Comparison of ENCODE assay signal across 8 cellular contexts in genomic region chr15:64845183-64845611, GRCh38. TPM values are rescaled to one million over a fixed set of nuclear protein-coding genes. Genes with fewer than 3 reads are reported as not detected.
DNase-seq lines count a peak whose midpoint lies in the region; ATAC-seq and TF ChIP-seq lines count a peak whose summit lies in the region.

No MANE protein-coding gene starts in this region.

- H3K27ac ChIP-seq in VCaP: peak overlapping the region; percentile 16; the same call in 1 of the 2 replicates
- H3K27ac ChIP-seq in heart left ventricle: peak overlapping the region; percentile 44 to 98 (median 96)

- TF ChIP-seq CTCF in GM12875 (IDR thresholded peaks at IDR 0.05; ENCODE audit: borderline replicate concordance, insufficient read depth, low read depth, low read length): no peak
- TF ChIP-seq CTCF in VCaP (conservative IDR thresholded peaks at IDR 0.05): no peak
- TF ChIP-seq CTCF in heart left ventricle (IDR thresholded peaks at IDR 0.05): no peak

- intact Hi-C loops in heart left ventricle (cut with DNase I): loop anchor here in 1 of 10 donors (5.0 kb wide), 1 partner anchor 47 kb away; no protein-coding TSS in a partner anchor

- ATAC-seq in heart left ventricle: peak in 3 of 4 donors; percentile 4 to 39 (median 10)

- H3K9me3 ChIP-seq in heart left ventricle: no peaks in the 10 kb centered on the region

- H3K4me3 ChIP-seq in GM12875 (ENCODE audit: low read depth, low read length) (peak overlapping the region; percentile 91), heart left ventricle (peak overlapping the region in 9 of 12 donors; percentile 86 to 100 (median 98)), skeletal muscle cell (ENCODE audit: low read depth, low read length) (peak overlapping the region; percentile 20)

- TF ChIP-seq POLR2A in heart left ventricle (IDR thresholded peaks at IDR 0.05): no peak

- peaks cover 0 to 56% (median 18%) of the 10 kb centered on the region in 9 donors for H3K36me3 ChIP-seq in heart left ventricle

- 42 to 59% (median 50%) methylated on average over 2 of the region's 2 CpGs for WGBS in heart left ventricle, 4 donors

- peaks cover 6 to 81% (median 50%) of the 10 kb centered on the region in 12 donors for H3K4me1 ChIP-seq in heart left ventricle

- H3K27me3 ChIP-seq in heart left ventricle: no peaks in the 10 kb centered on the region

- DNase-seq in heart left ventricle: peak; percentile 59 to 77 (median 66)
- DNase-seq in skeletal muscle cell (ENCODE audit: low read depth): no peak
- DNase-seq in COLO829 (ENCODE audit: low spot score): no peak
- DNase-seq in T-helper 9 cell: no peak
- no peak for DNase-seq in stimulated activated CD4-positive, alpha-beta T cell treated with anti-CD3 and anti-CD28 coated beads, Interleukin-2, amount 100 ng/mL, for 24 hours
- DNase-seq in activated CD4-positive, alpha-beta T cell treated with anti-CD3 and anti-CD28 coated beads, Interleukin-2, amount 50 U/mL, for 1 hour: no peak

RNA-seq across cellular contexts. Expression of gene PLEKHO2, which starts 3.5 kb away (rescaled TPM):
- 10 to 100 TPM in 3 of 9 donors, 1 to 10 TPM in 6; 7.0 to 50.8 (median 9.2) TPM for total RNA-seq in heart left ventricle
- 10 to 100 TPM in 1 of 2 donors, 1 to 10 TPM in 1; 5.3 to 13.4 TPM for polyA plus RNA-seq in heart left ventricle

RNA-seq across cellular contexts. Expression of gene PIF1, which starts 19.8 kb away (rescaled TPM):
- 1 to 10 TPM in 2 of 9 donors, under 1 TPM in 5, not detected in 2; 0.23 to 4.6 (median 0.52) TPM for total RNA-seq in heart left ventricle
- under 1 TPM; 0.40 to 0.88 TPM for polyA plus RNA-seq in heart left ventricle

Comparison
In these comparisons a context has a peak if more than half of its experiments do, and no peak if none do; other contexts are left out.
1. H3K4me3 ChIP-seq: peak in every context shown above with its lines; median percentile 98 in heart left ventricle; 91 in GM12875; 20 in skeletal muscle cell.
2. DNase-seq: peak in heart left ventricle (5 of 5); none in skeletal muscle cell (single experiment), COLO829 (single experiment), T-helper 9 cell (single experiment), stimulated activated CD4-positive, alpha-beta T cell treated with anti-CD3 and anti-CD28 coated beads, Interleukin-2, amount 100 ng/mL, for 24 hours (0 of 2) and activated CD4-positive, alpha-beta T cell treated with anti-CD3 and anti-CD28 coated beads, Interleukin-2, amount 50 U/mL, for 1 hour (single experiment).